Comparison of ENCODE assay signal across 11 cellular contexts in the genomic region with DNA sequence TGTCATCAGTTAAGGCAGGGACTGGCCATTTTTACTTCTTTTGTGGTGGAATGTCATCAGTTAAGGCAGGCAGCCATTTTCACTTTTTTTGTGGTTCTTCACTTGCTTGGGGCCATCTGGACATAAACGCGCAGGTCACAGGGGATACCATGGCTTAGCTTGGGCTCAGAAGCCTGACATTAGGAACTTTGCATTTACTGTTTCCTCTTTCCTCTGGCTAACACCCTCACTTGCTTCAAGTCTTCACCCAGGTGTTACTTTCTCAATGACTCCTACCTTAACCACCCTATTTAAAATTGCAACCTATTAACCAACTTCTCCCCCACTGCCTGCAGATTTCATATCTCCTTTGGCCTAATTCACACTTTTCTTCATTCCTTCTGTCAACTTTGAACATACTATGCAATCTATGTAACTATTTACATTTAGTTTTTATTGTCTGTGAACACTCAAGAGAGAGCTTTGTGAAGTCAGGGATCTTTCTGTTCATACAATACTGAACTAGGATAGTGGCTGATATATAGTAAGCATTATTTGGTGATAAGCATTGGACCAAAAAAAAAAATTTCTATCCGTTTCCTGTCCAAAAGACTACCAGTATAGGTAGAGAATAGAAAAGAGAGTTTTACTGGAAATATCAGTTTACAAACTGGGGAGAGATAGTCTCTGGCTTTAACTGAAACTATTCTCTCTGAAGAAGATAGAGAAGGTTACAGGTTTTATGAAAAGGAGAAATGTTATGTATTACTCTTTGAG.
DNase-seq lines count a peak whose midpoint lies in the region; ATAC-seq and TF ChIP-seq lines count a peak whose summit lies in the region.
"Had no signal": no experiment of that assay in that cellular context is flagged by ENCODE, and none has a peak within 500 bp of the region (broad histone marks: within the 10 kb centered on the region; RNA-seq: fewer than 3 reads in every experiment).

No MANE protein-coding gene starts in this region.

- no peaks in the 10 kb centered on the region for H3F3A ChIP-seq in GM23338 (replicated peaks; ENCODE audit: low read depth)
- no peaks in the 10 kb centered on the region for H3F3A ChIP-seq in smooth muscle cell (ENCODE audit: low read depth)

- H4K20me1 ChIP-seq in GM23338 (replicated peaks; ENCODE audit: insufficient read depth) (no peaks in the 10 kb centered on the region), smooth muscle cell (ENCODE audit: low read depth) (no peaks in the 10 kb centered on the region)

- H3K27me3 Mint-ChIP-seq in GM23338 (ENCODE audit: insufficient read depth, low read depth, poor library complexity) (no peaks in the 10 kb centered on the region), osteocyte (ENCODE audit: unreplicated experiment) (peaks cover 2% of the 10 kb centered on the region)

- H3K27ac ChIP-seq in GM23338 (ENCODE audit: low read depth): no peak overlapping the region
- no peak overlapping the region for H3K27ac ChIP-seq in neuronal stem cell (replicated peaks; ENCODE audit: low read length)
- no peak overlapping the region for H3K27ac ChIP-seq in smooth muscle cell (ENCODE audit: low read depth)

- H3K4me1 ChIP-seq in GM23338 (ENCODE audit: insufficient read depth) (peaks cover 26% of the 10 kb centered on the region), mucosa of descending colon (ENCODE audit: low read depth) (peaks cover 22% of the 10 kb centered on the region), neuronal stem cell (ENCODE audit: control insufficient read depth in 2 of 2, insufficient read depth in 1 of 2, low read depth in 1 of 2, low read length in 2 of 2) (peaks cover 2 to 20% of the 10 kb centered on the region in 2 donors), smooth muscle cell (ENCODE audit: low read depth) (peaks cover 14% of the 10 kb centered on the region)

- H3K4ac ChIP-seq in neuronal stem cell (ENCODE audit: low read length): no peak overlapping the region

- WGBS in neuronal stem cell (ENCODE audit: extremely low coverage in 2 of 2, insufficient read length in 2 of 2, insufficient replicate concordance in 1 of 2), 2 donors: no CpG with 5 or more reads among the region's 3 CpGs
- WGBS in smooth muscle cell (ENCODE audit: low lambda C conversion rate): 84% methylated on average over 3 of the region's 3 CpGs

- H3K79me2 ChIP-seq in GM23338 (replicated peaks; ENCODE audit: insufficient read depth) (no peaks in the 10 kb centered on the region), smooth muscle cell (ENCODE audit: low read depth) (no peaks in the 10 kb centered on the region)

- no peak overlapping the region for H3K4me3 ChIP-seq in GM23338
- H3K4me3 ChIP-seq in mucosa of descending colon: no peak overlapping the region
- H3K4me3 ChIP-seq in neuronal stem cell (ENCODE audit: low read length in 2 of 2): no peak overlapping the region
- H3K4me3 ChIP-seq in smooth muscle cell: no peak overlapping the region

- H4K8ac ChIP-seq in neuronal stem cell (ENCODE audit: low read depth, low read length): no peak overlapping the region

- no peak overlapping the region for H3K14ac ChIP-seq in neuronal stem cell (ENCODE audit: low read length)

- H3K9me3 Mint-ChIP-seq in GM23338 (no peaks in the 10 kb centered on the region), osteocyte (ENCODE audit: unreplicated experiment) (no peaks in the 10 kb centered on the region)
- H3K9me3 Mint-ChIP-seq: activated T-helper 1 cell treated with anti-CD3 and anti-CD28 coated beads, Interleukin-12 subunit alpha, Interleukin-12 subunit beta, Interleukin-2, Interleukin-4 antibody, amounts not matched to agents 30 ng/mL and 10 ng/mL and 1 ng/mL, durations not matched to agents 14 hours and 24 hours and 36 hours had no signal

- H3K27ac Mint-ChIP-seq in GM23338: no peak overlapping the region
- no peak overlapping the region for H3K27ac Mint-ChIP-seq in osteocyte (ENCODE audit: unreplicated experiment)
- H3K27ac Mint-ChIP-seq: activated T-helper 1 cell treated with anti-CD3 and anti-CD28 coated beads, Interleukin-12 subunit alpha, Interleukin-12 subunit beta, Interleukin-2, Interleukin-4 antibody, amounts not matched to agents 30 ng/mL and 10 ng/mL and 1 ng/mL, durations not matched to agents 14 hours and 24 hours and 36 hours had no signal

- no peaks in the 10 kb centered on the region for H3K79me1 ChIP-seq in neuronal stem cell (ENCODE audit: low read depth, low read length)

- H3K36me3 Mint-ChIP-seq in GM23338 (ENCODE audit: low read depth) (no peaks in the 10 kb centered on the region), osteocyte (ENCODE audit: unreplicated experiment) (no peaks in the 10 kb centered on the region)

- H3K36me3 ChIP-seq in GM23338 (ENCODE audit: insufficient read depth) (no peaks in the 10 kb centered on the region), mucosa of descending colon (ENCODE audit: low read depth) (no peaks in the 10 kb centered on the region), neuronal stem cell (replicated peaks in 1 of 2; ENCODE audit: control insufficient read depth in 2 of 2, insufficient read depth in 2 of 2, low read length in 2 of 2) (no peaks in the 10 kb centered on the region), smooth muscle cell (ENCODE audit: low read depth) (no peaks in the 10 kb centered on the region)

- no peaks in the 10 kb centered on the region for H3K9me3 ChIP-seq in mucosa of descending colon
- no peaks in the 10 kb centered on the region for H3K9me3 ChIP-seq in neuronal stem cell (replicated peaks in 1 of 2; ENCODE audit: control insufficient read depth in 2 of 2, insufficient read depth in 1 of 2, low read depth in 1 of 2, low read length in 2 of 2)
- no peaks in the 10 kb centered on the region for H3K9me3 ChIP-seq in smooth muscle cell (replicated peaks; ENCODE audit: low read depth)

- H2BK5ac ChIP-seq in neuronal stem cell (ENCODE audit: low read length): no peak overlapping the region

- H3K27me3 ChIP-seq in GM23338 (ENCODE audit: insufficient read depth): no peaks in the 10 kb centered on the region
- H3K27me3 ChIP-seq in neuronal stem cell (ENCODE audit: control insufficient read depth in 3 of 3, insufficient read depth in 3 of 3, low read depth in 1 of 3, low read length in 3 of 3): no peaks in the 10 kb centered on the region
- no peaks in the 10 kb centered on the region for H3K27me3 ChIP-seq in smooth muscle cell (ENCODE audit: low read depth)

- H3K4me1 Mint-ChIP-seq in GM23338 (peaks cover 32% of the 10 kb centered on the region), osteocyte (ENCODE audit: unreplicated experiment) (no peaks in the 10 kb centered on the region)

- no peak overlapping the region for H2AFZ ChIP-seq in GM23338
- H2AFZ ChIP-seq in neuronal stem cell (ENCODE audit: low read length): no peak overlapping the region
- H2AFZ ChIP-seq in smooth muscle cell (ENCODE audit: low read depth): no peak overlapping the region

- H2BK12ac ChIP-seq in neuronal stem cell (ENCODE audit: low read length): no peak overlapping the region

- H3K4me3 Mint-ChIP-seq in GM23338 (no peak overlapping the region), osteocyte (ENCODE audit: unreplicated experiment) (no peak overlapping the region)
- H3K4me3 Mint-ChIP-seq: activated T-helper 1 cell treated with anti-CD3 and anti-CD28 coated beads, Interleukin-12 subunit alpha, Interleukin-12 subunit beta, Interleukin-2, Interleukin-4 antibody, amounts not matched to agents 30 ng/mL and 10 ng/mL and 1 ng/mL, durations not matched to agents 14 hours and 24 hours and 36 hours had no signal

- H2AK5ac ChIP-seq in neuronal stem cell (ENCODE audit: low read depth, low read length): no peak overlapping the region

- no peak overlapping the region for H2BK15ac ChIP-seq in neuronal stem cell (ENCODE audit: low read length)

- ATAC-seq in GM18909 (IDR thresholded peaks at IDR 0.05; ENCODE audit: poor library complexity, unreplicated experiment) (peak; percentile 96), GM23338 (no peak), HG03342 (IDR thresholded peaks at IDR 0.05; ENCODE audit: unreplicated experiment) (peak; percentile 97), mucosa of descending colon (peak; percentile 84)

- H3K9ac ChIP-seq in neuronal stem cell (ENCODE audit: low read depth, low read length, poor library complexity) (no peak overlapping the region), smooth muscle cell (ENCODE audit: low read depth) (no peak overlapping the region)

- no peak overlapping the region for H4K91ac ChIP-seq in neuronal stem cell (ENCODE audit: low read depth, low read length, poor library complexity)

- no peak for TF ChIP-seq CTCF in GM23338 (conservative IDR thresholded peaks at IDR 0.05; ENCODE audit: low read depth in 2 of 2)
- no peak for TF ChIP-seq CTCF in mucosa of descending colon (IDR thresholded peaks at IDR 0.05)
- no peak for TF ChIP-seq CTCF in osteocyte (IDR thresholded peaks at IDR 0.05)
- no peak for TF ChIP-seq CTCF in smooth muscle cell (IDR thresholded peaks at IDR 0.05; ENCODE audit: borderline replicate concordance, insufficient read depth, poor library complexity, severe bottlenecking)

- H3K18ac ChIP-seq in neuronal stem cell (ENCODE audit: low read length): no peak overlapping the region

- 0 out of 2 replicates have a peak, but pooled peaks cover 4% of the 10 kb centered on the region for H3K9me2 ChIP-seq in GM23338 (ENCODE audit: insufficient read depth)

- no peak for DNase-seq in GM23338 (ENCODE audit: low spot score)
- DNase-seq in mucosa of descending colon: no peak
- DNase-seq in osteocyte (ENCODE audit: extremely low spot score, unreplicated experiment): no peak
- no peak for DNase-seq in neuronal stem cell (ENCODE audit: low spot score)
- no peak for DNase-seq in epidermal melanocyte (ENCODE audit: insufficient read length, low spot score)
- no peak for DNase-seq in smooth muscle cell (lab: John Stamatoyannopoulos, UW; ENCODE audit: unreplicated experiment)
- DNase-seq: cerebellar nuclear complex, foreskin fibroblast had no signal

- H3K4me2 ChIP-seq in GM23338 (0 out of 2 replicates have a peak overlapping the region, but pooled peaks have one; percentile 12), neuronal stem cell (ENCODE audit: insufficient read depth, low read length, poor library complexity, severe bottlenecking) (no peak overlapping the region), smooth muscle cell (no peak overlapping the region)

- H2BK120ac ChIP-seq in neuronal stem cell (ENCODE audit: low read depth, low read length): no peak overlapping the region

- no peak overlapping the region for H3K23ac ChIP-seq in neuronal stem cell (ENCODE audit: low read depth, low read length, poor library complexity)

- intact Hi-C loops in mucosa of descending colon (cut with DNase I, micrococcal nuclease): no loop called here

TF ChIP-seq in GM23338, 12 proteins besides CTCF, POLR2A, EP300 and RAD21 (continues in another document):
- no peak for TF ChIP-seq NANOG (IDR thresholded peaks at IDR 0.05; ENCODE audit: borderline replicate concordance)
